14 cellular contexts compared by ENCODE assay signal in the genomic region with DNA sequence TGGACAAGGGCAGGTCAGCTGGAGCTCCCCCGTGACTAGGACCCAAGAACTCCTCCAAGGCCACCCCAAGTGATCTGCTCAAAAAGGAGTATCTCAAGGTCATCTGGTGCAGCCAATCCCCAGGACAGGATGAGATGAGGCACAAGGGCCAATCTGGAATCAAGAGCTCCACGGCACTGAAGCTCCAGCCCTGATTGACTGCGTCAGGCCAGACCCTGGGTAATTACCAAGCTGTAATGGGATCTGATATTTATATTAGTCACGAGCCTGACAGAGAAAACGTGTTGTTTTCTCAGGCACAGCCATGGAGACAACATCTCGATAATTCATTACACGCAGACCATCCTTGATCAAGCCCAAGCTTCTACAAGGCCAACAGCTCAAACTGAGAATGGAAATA. TPM values are rescaled to one million over a fixed set of nuclear protein-coding genes. Genes with fewer than 3 reads are reported as not detected.
"Had no signal": no experiment of that assay in that cellular context is flagged by ENCODE, and none has a peak within 500 bp of the region (broad histone marks: within the 10 kb centered on the region; RNA-seq: fewer than 3 reads in every experiment).

No MANE protein-coding gene starts in this region.

- H3K36me3 ChIP-seq: heart left ventricle, prostate gland had no signal

- DNase-seq: activated CD4-positive, alpha-beta T cell treated with anti-CD3 and anti-CD28 coated beads, Interleukin-2, amount 50 U/mL, for 4 hours; activated CD8-positive, alpha-beta memory T cell treated with anti-CD3 and anti-CD28 coated beads, Interleukin-2, amount 10 ng/mL, durations not matched to agents 7 days and 5 days; activated effector memory CD4-positive, alpha-beta T cell treated with anti-CD3 and anti-CD28 coated beads, Interleukin-2, amount 50 U/mL, for 16 hours; activated T-cell treated with anti-CD3 and anti-CD28 coated beads, Interleukin-2, amount 50 U/mL, for 24 hours; amniotic stem cell; dermis blood vessel endothelial cell; heart left ventricle; mucosa of descending colon; natural killer cell; nucleus accumbens; stimulated activated CD4-positive, alpha-beta T cell treated with anti-CD3 and anti-CD28 coated beads, Interleukin-4, amount 100 ng/mL, for 24 hours; testis had no signal

- H3K4me3 ChIP-seq: heart left ventricle, mucosa of descending colon, prostate gland, testis had no signal

- H3K9me3 ChIP-seq: heart left ventricle, mucosa of descending colon, prostate gland, testis had no signal

- H3K27me3 ChIP-seq: testis had no signal

- H3K4me1 ChIP-seq: prostate gland had no signal

- H3K27ac ChIP-seq: testis had no signal

RNA-seq across cellular contexts. Expression of gene KCNMA1, which starts 4.2 kb away (rescaled TPM):
- total RNA-seq: activated naive CD4-positive, alpha-beta T cell treated with anti-CD3 and anti-CD28 coated beads, Interleukin-2, amount 50 U/mL, for 72 hours had no signal
